Comparison of ENCODE assay signal across 8 cellular contexts in the genomic region with DNA sequence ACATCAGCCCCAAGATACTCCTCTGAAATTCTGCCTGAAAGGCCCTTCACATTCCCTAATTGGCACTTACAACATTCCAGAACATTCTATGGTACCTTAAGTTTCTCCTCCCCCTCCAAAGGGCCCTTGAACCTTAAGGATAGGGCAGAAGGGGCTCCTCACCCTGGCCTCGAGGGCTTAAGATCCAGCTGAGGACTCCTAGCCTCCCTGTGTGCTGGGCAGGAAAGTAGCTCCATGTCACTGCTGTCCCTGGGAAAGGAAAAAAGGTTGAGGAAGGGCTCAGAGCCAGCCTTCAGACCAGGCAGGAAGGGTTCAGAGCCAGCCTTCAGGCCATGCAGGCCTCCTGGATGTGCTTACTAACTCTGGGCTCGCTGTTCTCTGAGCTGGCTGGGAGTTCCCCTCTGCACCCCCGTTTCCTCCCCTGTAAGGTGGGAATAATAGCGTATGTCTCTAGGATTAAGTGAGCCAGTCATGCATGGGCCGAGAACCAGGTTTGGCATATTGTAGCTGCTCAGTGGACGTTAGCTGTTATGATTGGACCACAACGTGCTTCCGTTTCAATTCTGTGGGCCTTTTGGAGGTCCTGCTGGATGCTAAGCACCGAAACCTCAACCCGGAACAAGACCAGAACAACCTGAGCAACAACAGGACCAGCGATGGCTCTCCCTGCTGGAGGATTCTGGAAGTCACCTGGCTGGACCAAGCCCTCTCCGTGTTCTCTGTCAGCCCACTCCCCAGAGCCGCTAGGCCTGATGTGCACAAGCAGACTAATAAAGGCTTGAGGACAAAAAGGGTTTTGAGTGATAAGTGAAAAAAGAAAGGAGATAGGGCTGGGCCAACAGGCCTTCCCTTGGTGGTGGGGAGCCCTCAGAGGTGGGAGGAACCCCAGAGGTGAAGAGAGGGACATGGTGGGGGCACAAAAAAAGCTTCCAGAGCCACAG. TPM values are rescaled to one million over a fixed set of nuclear protein-coding genes. Genes with fewer than 3 reads are reported as not detected.
DNase-seq lines count a peak whose midpoint lies in the region; ATAC-seq and TF ChIP-seq lines count a peak whose summit lies in the region.

No MANE protein-coding gene starts in this region.

- H3K4me3 Mint-ChIP-seq in Caco-2 (ENCODE audit: unreplicated experiment): peak overlapping the region; percentile 67
- H3K4me3 Mint-ChIP-seq in activated CD8-positive, alpha-beta T cell treated with anti-CD3 and anti-CD28 coated beads for 36 hours: peak overlapping the region; percentile 50

- TF ChIP-seq CTCF in Caco-2 (IDR thresholded peaks at IDR 0.05; ENCODE audit: insufficient read depth in 1 of 2, low read depth in 1 of 2, low read length in 1 of 2, severe bottlenecking in 1 of 2, unreplicated experiment in 1 of 2): peak in 1 of 2 experiments; percentile 12
- TF ChIP-seq CTCF in activated CD8-positive, alpha-beta T cell treated with anti-CD3 and anti-CD28 coated beads for 36 hours (IDR thresholded peaks at IDR 0.05): no peak
- peak in 1 of 4 experiments; percentile 45 for TF ChIP-seq CTCF in sigmoid colon (IDR thresholded peaks at IDR 0.05)

- no peaks in the 10 kb centered on the region for H3K27me3 Mint-ChIP-seq in Caco-2 (ENCODE audit: insufficient read depth, unreplicated experiment)
- peaks cover 23% of the 10 kb centered on the region for H3K27me3 Mint-ChIP-seq in activated CD8-positive, alpha-beta T cell treated with anti-CD3 and anti-CD28 coated beads for 36 hours

- H3K9me3 Mint-ChIP-seq in Caco-2 (ENCODE audit: unreplicated experiment): no peaks in the 10 kb centered on the region
- H3K9me3 Mint-ChIP-seq in activated CD8-positive, alpha-beta T cell treated with anti-CD3 and anti-CD28 coated beads for 36 hours: no peaks in the 10 kb centered on the region

- POLR2A ChIA-PET in Caco-2 (lab: Charles Lee): no interaction called here
- POLR2A ChIA-PET in activated CD8-positive, alpha-beta T cell treated with anti-CD3 and anti-CD28 coated beads for 36 hours (lab: Charles Lee): interaction anchor here (0.8 to 1.6 kb wide), 2 partner anchors 57 kb away, joined by 3 to 4 read pairs; no protein-coding TSS in a partner anchor

- H3K4me1 Mint-ChIP-seq in Caco-2 (ENCODE audit: low read depth, unreplicated experiment): peaks cover 6% of the 10 kb centered on the region
- peaks cover 21% of the 10 kb centered on the region for H3K4me1 Mint-ChIP-seq in activated CD8-positive, alpha-beta T cell treated with anti-CD3 and anti-CD28 coated beads for 36 hours (ENCODE audit: low read depth)

- H3K9me3 ChIP-seq in Caco-2 (no peaks in the 10 kb centered on the region), mononuclear cell (ENCODE audit: low read depth, low read length) (no peaks in the 10 kb centered on the region), sigmoid colon (no peaks in the 10 kb centered on the region)

- H3K36me3 ChIP-seq in Caco-2 (ENCODE audit: control insufficient read depth, insufficient read depth, low read length) (no peaks in the 10 kb centered on the region), sigmoid colon (no peaks in the 10 kb centered on the region)

- peaks cover 9% of the 10 kb centered on the region; the same call in 1 of the 2 replicates for H3K4me1 ChIP-seq in Caco-2
- peaks cover 69% of the 10 kb centered on the region for H3K4me1 ChIP-seq in mononuclear cell (ENCODE audit: insufficient read depth, low read length)
- peaks cover 0 to 23% (median 15%) of the 10 kb centered on the region in 4 donors for H3K4me1 ChIP-seq in sigmoid colon

- no peak overlapping the region for H3K27ac Mint-ChIP-seq in Caco-2 (ENCODE audit: unreplicated experiment)
- H3K27ac Mint-ChIP-seq in activated CD8-positive, alpha-beta T cell treated with anti-CD3 and anti-CD28 coated beads for 36 hours: peak overlapping the region; percentile 46

- TF ChIP-seq EP300 in sigmoid colon (IDR thresholded peaks at IDR 0.05): no peak

- no peak overlapping the region for H3K4me3 ChIP-seq in Caco-2 (ENCODE audit: low read depth, low read length)
- H3K4me3 ChIP-seq in mononuclear cell (ENCODE audit: low read length): peak overlapping the region; percentile 33
- H3K4me3 ChIP-seq in sigmoid colon: peak overlapping the region in 2 of 4 donors; percentile 49 to 54

- no peaks in the 10 kb centered on the region for H3K27me3 ChIP-seq in Caco-2 (replicated peaks; ENCODE audit: control insufficient read depth, insufficient read depth, low read length)
- no peaks in the 10 kb centered on the region for H3K27me3 ChIP-seq in mononuclear cell (ENCODE audit: insufficient read depth, low read length)
- peaks cover 9 to 40% (median 29%) of the 10 kb centered on the region in 3 donors for H3K27me3 ChIP-seq in sigmoid colon

- CTCF ChIA-PET in Caco-2 (lab: Charles Lee): no interaction called here
- CTCF ChIA-PET in activated CD8-positive, alpha-beta T cell treated with anti-CD3 and anti-CD28 coated beads for 36 hours (lab: Charles Lee): interaction anchor here (1.0 to 3.4 kb wide), 3 partner anchors 12 to 167 kb away, joined by 3 to 12 read pairs (median 3); no protein-coding TSS in a partner anchor

- peak; percentile 59 for ATAC-seq in GM18909 (IDR thresholded peaks at IDR 0.05; ENCODE audit: poor library complexity, unreplicated experiment)
- peak; percentile 45 for ATAC-seq in HG03060 (IDR thresholded peaks at IDR 0.05; ENCODE audit: low read depth, unreplicated experiment)
- no peak for ATAC-seq in activated CD8-positive, alpha-beta T cell treated with anti-CD3 and anti-CD28 coated beads for 36 hours

- DNase-seq in Caco-2 (peak in 1 of 2 experiments; percentile 44), sigmoid colon (no peak), NCI-H2171 (lab: John Stamatoyannopoulos, UW) (no peak), EL (no peak)
- DNase-seq in activated CD8-positive, alpha-beta T cell treated with anti-CD3 and anti-CD28 coated beads for 36 hours: no peak

- peak overlapping the region in 1 of 4 donors; percentile 68 for H3K27ac ChIP-seq in sigmoid colon

- 72 to 78% methylated on average over 13 of the region's 13 CpGs for WGBS in sigmoid colon, 2 donors

- BruUV-seq in Caco-2 (replicated peaks; lab: Mats Ljungman, UMichigan): no TSS peak

- TF ChIP-seq POLR2A in sigmoid colon (IDR thresholded peaks at IDR 0.05): no peak

- intact Hi-C loops in Caco-2 (cut with micrococcal nuclease; ENCODE audit: unreplicated experiment): loop anchor here (1.0 to 2.0 kb wide), 2 partner anchors 97 to 168 kb away; no protein-coding TSS in a partner anchor
- intact Hi-C loops in activated CD8-positive, alpha-beta T cell treated with anti-CD3 and anti-CD28 coated beads for 36 hours (cut with micrococcal nuclease): no loop called here
- intact Hi-C loops in sigmoid colon (cut with DNase I): no loop called here

- H3K36me3 Mint-ChIP-seq in Caco-2 (ENCODE audit: insufficient read depth, unreplicated experiment): no peaks in the 10 kb centered on the region
- H3K36me3 Mint-ChIP-seq in activated CD8-positive, alpha-beta T cell treated with anti-CD3 and anti-CD28 coated beads for 36 hours (ENCODE audit: low read depth): no peaks in the 10 kb centered on the region

RNA-seq across cellular contexts. Expression of gene B3GNT7, which starts 1.0 kb away (rescaled TPM):
- 2.7 and 3.6 TPM in 2 replicates for total RNA-seq in Caco-2 (2022)
- total RNA-seq in activated CD8-positive, alpha-beta T cell treated with anti-CD3 and anti-CD28 coated beads for 36 hours: under 1 TPM in 1 of 2 experiments, not detected in 1; 0.29 TPM
- 6.5 TPM for total RNA-seq in mononuclear cell
- 1 to 10 TPM; 2.9 to 5.0 (median 3.5) TPM for total RNA-seq in sigmoid colon
- polyA plus RNA-seq in sigmoid colon: 10 to 100 TPM; 11.6 to 40.9 (median 12.0) TPM
